ENCODE assay signal across 22 cellular contexts in genomic region chr2:55361465-55362189, GRCh38. TPM values are rescaled to one million over a fixed set of nuclear protein-coding genes. Genes with fewer than 3 reads are reported as not detected.
A peak's percentile ranks its signal among the peaks of the same experiment; 100 is the strongest.
DNase-seq lines count a peak whose midpoint lies in the region; ATAC-seq, FAIRE-seq and TF ChIP-seq lines count a peak whose summit lies in the region.
"Had no signal": no experiment of that assay in that cellular context is flagged by ENCODE, and none has a peak within 500 bp of the region (broad histone marks: within the 10 kb centered on the region; RNA-seq: fewer than 3 reads in every experiment).

No MANE protein-coding gene starts in this region.

- H2AFZ ChIP-seq in MM.1S (ENCODE audit: low read length), result peak overlapping the region; percentile 7; the same call in 1 of the 2 replicates
- H2AFZ ChIP-seq: PC-9 had no signal

- H3K79me2 ChIP-seq in MM.1S (ENCODE audit: low read length), result no peaks in the 10 kb centered on the region

- H3K4me1 ChIP-seq in MM.1S (ENCODE audit: low read length) (no peaks in the 10 kb centered on the region), pancreas (peaks cover 0 to 16% (median 15%) of the 10 kb centered on the region in 3 donors)
- H3K4me1 ChIP-seq: SJCRH30 had no signal

- peak overlapping the region; percentile 17; the same call in 1 of the 2 replicates for H3K9ac ChIP-seq in MM.1S (ENCODE audit: low read length)

- WGBS in pancreas, 2 donors, result 79 to 83% methylated on average over 5 of the region's 5 CpGs

- H3K9me2 ChIP-seq in MM.1S (replicated peaks; ENCODE audit: insufficient read depth, low read length), result no peaks in the 10 kb centered on the region

- peak; percentile 20 for DNase-seq in GM13976 (ENCODE audit: low spot score)
- peak; percentile 43 for DNase-seq in MM.1S
- DNase-seq in NCI-H146 treated with DMSO at 0.1 percent for 48 hours (lab: John Stamatoyannopoulos, UW; ENCODE audit: unreplicated experiment), result no peak
- no peak for DNase-seq in NCI-H2171 treated with DMSO at 0.1 percent for 48 hours (lab: John Stamatoyannopoulos, UW)
- no peak for DNase-seq in pancreas
- no peak for DNase-seq in putamen (ENCODE audit: low spot score)
- DNase-seq: activated B cell treated with CpG ODN at 0.5 μM for 24 hours; activated T-cell treated with anti-CD3 and anti-CD28 coated beads, Interleukin-2, amount 50 U/mL, for 48 hours; CD4-positive, alpha-beta memory T cell; DMS53; GOT3; mucosa of descending colon; NCI-H774; PC-9; retina; SJCRH30 had no signal

- no peaks in the 10 kb centered on the region; the same call in 1 of the 2 replicates for H3F3A ChIP-seq in MM.1S (ENCODE audit: insufficient read depth, low read length)

- in situ Hi-C loops in GM13976 (cut with MboI; ENCODE audit: low sequenced_read_pairs, unreplicated experiment), result no loop called here

- H4K20me1 ChIP-seq in MM.1S (ENCODE audit: insufficient read depth, low read length), result no peaks in the 10 kb centered on the region

- H3K36me3 ChIP-seq in MM.1S (replicated peaks; ENCODE audit: insufficient read depth, low read length) (no peaks in the 10 kb centered on the region), pancreas (no peaks in the 10 kb centered on the region)
- H3K36me3 ChIP-seq: tibial nerve had no signal

- no peaks in the 10 kb centered on the region for H3K27me3 ChIP-seq in MM.1S (replicated peaks; ENCODE audit: insufficient read depth, low read length)
- no peaks in the 10 kb centered on the region for H3K27me3 ChIP-seq in layer of hippocampus (ENCODE audit: control insufficient read depth, insufficient read depth, low read length)
- H3K27me3 ChIP-seq in pancreas, result no peaks in the 10 kb centered on the region
- H3K27me3 ChIP-seq: SJCRH30 had no signal

- intact Hi-C loops in pancreas (cut with DNase I), result no loop called here

- H3K9me3 ChIP-seq in MM.1S (replicated peaks; ENCODE audit: insufficient read depth, low read length) (no peaks in the 10 kb centered on the region), pancreas (no peaks in the 10 kb centered on the region)
- H3K9me3 ChIP-seq: mucosa of descending colon, SJCRH30, tibial nerve had no signal

- TF ChIP-seq CTCF in GM13976 (IDR thresholded peaks at IDR 0.05; ENCODE audit: borderline replicate concordance, control extremely low read depth, extremely low read depth, insufficient read depth, missing control alignments) (no peak), MM.1S (IDR thresholded peaks at IDR 0.05; ENCODE audit: low read length) (no peak), pancreas (IDR thresholded peaks at IDR 0.05) (no peak)

- peak; percentile 66 for ATAC-seq in GM21447 (IDR thresholded peaks at IDR 0.05; ENCODE audit: unreplicated experiment)
- no peak for ATAC-seq in pancreas
- ATAC-seq: left lobe of liver; mucosa of descending colon; stimulated activated effector memory CD8-positive, alpha-beta T cell treated with anti-CD3 and anti-CD28 coated beads, Interleukin-12 subunit alpha, Interleukin-12 subunit beta, amount 100 ng/mL, for 72 hours had no signal

- peak overlapping the region; percentile 40 for H3K4me3 ChIP-seq in MM.1S (ENCODE audit: low read length)
- H3K4me3 ChIP-seq in pancreas, result no peak overlapping the region
- H3K4me3 ChIP-seq: mucosa of descending colon, PC-9, SJCRH30, tibial nerve had no signal

- no peak for FAIRE-seq in pancreas (lab: Jason Lieb, UNC)
- FAIRE-seq: endothelial cell of umbilical vein had no signal

- peak overlapping the region; percentile 48 for H3K4me2 ChIP-seq in MM.1S (ENCODE audit: low read depth, low read length)
- H3K4me2 ChIP-seq: PC-9 had no signal

- H3K27ac ChIP-seq in MM.1S (ENCODE audit: low read length) (peak overlapping the region; percentile 30; the same call in 1 of the 2 replicates), layer of hippocampus (ENCODE audit: low read depth, low read length) (peak overlapping the region; percentile 42), pancreas (no peak overlapping the region)
- H3K27ac ChIP-seq: PC-9, SJCRH30, tibial nerve had no signal

RNA-seq across cellular contexts. Expression of gene CCDC88A, which starts 58.0 kb away (rescaled TPM):
- total RNA-seq in pancreas, result 10 to 100 TPM; 12.7 to 30.1 (median 19.9) TPM
- 10 to 100 TPM; 10.2 to 21.1 TPM for polyA plus RNA-seq in pancreas

Comparison
In these comparisons a context has a peak if more than half of its experiments do, and no peak if none do; other contexts are left out.
1. DNase-seq: peak in GM13976 (single experiment) and MM.1S (single experiment); none in NCI-H146 treated with DMSO at 0.1 percent for 48 hours (single experiment), NCI-H2171 treated with DMSO at 0.1 percent for 48 hours (single experiment), pancreas (0 of 6) and putamen (single experiment).
2. H3K27ac ChIP-seq: peak in MM.1S (single experiment) and layer of hippocampus (single experiment); none in pancreas (0 of 4).